Comparison of ENCODE assay signal across 8 cellular contexts in genomic region chr16:53457670-53458069, GRCh38. TPM values are rescaled to one million over a fixed set of nuclear protein-coding genes. Genes with fewer than 3 reads are reported as not detected.
DNase-seq lines count a peak whose midpoint lies in the region; ATAC-seq, FAIRE-seq and TF ChIP-seq lines count a peak whose summit lies in the region.

No MANE protein-coding gene starts in this region.

- POLR2A ChIA-PET in OCI-LY7 (lab: Charles Lee), result interaction anchor here (0.5 to 1.5 kb wide), 16 partner anchors 9 to 386 kb away, joined by 3 to 10 read pairs (median 4); partner anchors contain the start of gene RBL2

- H3K56ac ChIP-seq in H9 (ENCODE audit: insufficient read length, low read depth, low read length), result no peak overlapping the region

- H3K36me3 ChIP-seq in OCI-LY7 (ENCODE audit: insufficient read depth, low read length), result peaks cover 82% of the 10 kb centered on the region

- no peaks in the 10 kb centered on the region for H3K79me1 ChIP-seq in H9 (ENCODE audit: insufficient read depth, low read depth, low read length, poor library complexity, severe bottlenecking)

- no peaks in the 10 kb centered on the region for H3K9me3 Mint-ChIP-seq in H9
- H3K9me3 Mint-ChIP-seq in activated naive CD4-positive, alpha-beta T cell treated with anti-CD3 and anti-CD28 coated beads, Interleukin-2, amount 10 ng/mL, durations not matched to agents 7 days and 5 days, result no peaks in the 10 kb centered on the region

- H3K79me2 ChIP-seq in H9 (ENCODE audit: insufficient read depth, low read length) (no peaks in the 10 kb centered on the region), OCI-LY7 (ENCODE audit: insufficient read depth, low read depth, low read length) (no peaks in the 10 kb centered on the region)

- H3K14ac ChIP-seq in H9 (ENCODE audit: insufficient read depth, low read length), result no peak overlapping the region

- peak overlapping the region; percentile 40 for H3K4me3 ChIP-seq in OCI-LY7 (ENCODE audit: low read depth, low read length, poor library complexity, severe bottlenecking)

- H2BK20ac ChIP-seq in H9 (ENCODE audit: low read depth, low read length, poor library complexity, severe bottlenecking), result no peak overlapping the region

- peaks cover 6 to 10% of the 10 kb centered on the region in 2 experiments for H3K4me1 Mint-ChIP-seq in H9
- H3K4me1 Mint-ChIP-seq in activated naive CD4-positive, alpha-beta T cell treated with anti-CD3 and anti-CD28 coated beads, Interleukin-2, amount 10 ng/mL, durations not matched to agents 7 days and 5 days, result peaks cover 95% of the 10 kb centered on the region

- no TSS peak for BruUV-seq in OCI-LY7 (replicated peaks; lab: Mats Ljungman, UMichigan)

- peak; percentile 29 for DNase-seq in GM12892 (ENCODE audit: insufficient read length)
- no peak for DNase-seq in H9
- peak; percentile 89 for DNase-seq in OCI-LY7 (ENCODE audit: low spot score)
- peak; percentile 88 for DNase-seq in activated naive CD4-positive, alpha-beta T cell treated with anti-CD3 and anti-CD28 coated beads, Interleukin-2, amount 10 ng/mL, durations not matched to agents 7 days and 5 days
- peak; percentile 47 to 51 for DNase-seq in stimulated activated CD8-positive, alpha-beta memory T cell treated with anti-CD3 and anti-CD28 coated beads, Interleukin-15, amount 100 ng/mL, for 48 hours (ENCODE audit: low read depth in 2 of 2)
- no peak for DNase-seq in LoVo (ENCODE audit: low spot score)
- no peak for DNase-seq in sciatic nerve (ENCODE audit: low spot score)
- no peak for DNase-seq in NCI-H526 (lab: John Stamatoyannopoulos, UW)

- no peak overlapping the region for H3K4me3 Mint-ChIP-seq in H9
- peak overlapping the region; percentile 79 for H3K4me3 Mint-ChIP-seq in activated naive CD4-positive, alpha-beta T cell treated with anti-CD3 and anti-CD28 coated beads, Interleukin-2, amount 10 ng/mL, durations not matched to agents 7 days and 5 days

- WGBS in H9 (ENCODE audit: extremely low coverage, insufficient read length, low lambda C conversion rate), result no CpG with 5 or more reads among the region's 2 CpGs

- H3K4me1 ChIP-seq in H9 (ENCODE audit: insufficient read depth, low read length) (no peaks in the 10 kb centered on the region), OCI-LY7 (ENCODE audit: insufficient read depth, low read length, poor library complexity, severe bottlenecking) (peaks cover 24% of the 10 kb centered on the region)

- CTCF ChIA-PET in OCI-LY7 (lab: Charles Lee; ENCODE audit: unreplicated experiment), result interaction anchor here (0.8 to 1.4 kb wide), 2 partner anchors 9 to 37 kb away, joined by 4 to 6 read pairs; no protein-coding TSS in a partner anchor
- CTCF ChIA-PET in activated naive CD4-positive, alpha-beta T cell treated with anti-CD3 and anti-CD28 coated beads, Interleukin-2, amount 10 ng/mL, durations not matched to agents 7 days and 5 days (lab: Charles Lee), result interaction anchor here (2.3 kb wide), 1 partner anchor 22 kb away, joined by 10 read pairs; no protein-coding TSS in a partner anchor

- no peak overlapping the region for H4K91ac ChIP-seq in H9 (ENCODE audit: insufficient read length, low read depth, low read length)

- no peak overlapping the region for H3K4me2 ChIP-seq in H9 (ENCODE audit: insufficient read depth, insufficient read length, low read length)
- H3K4me2 ChIP-seq in OCI-LY7 (ENCODE audit: low read length), result peak overlapping the region; percentile 63

- ATAC-seq in sciatic nerve, result no peak

- no peaks in the 10 kb centered on the region for H3K23me2 ChIP-seq in H9 (ENCODE audit: insufficient read length, low read depth, low read length, poor library complexity, severe bottlenecking)

- peak; percentile 90 for FAIRE-seq in GM12892 (lab: Jason Lieb, UNC)

- no peak overlapping the region for H3T11ph ChIP-seq in H9 (ENCODE audit: low read length)

- no peak overlapping the region for H3K9ac ChIP-seq in H9 (ENCODE audit: extremely low read depth, insufficient read length, low read length)

- H3K27ac ChIP-seq in H9 (ENCODE audit: insufficient read length, low read depth, low read length) (no peak overlapping the region), OCI-LY7 (ENCODE audit: low read depth, low read length, poor library complexity, severe bottlenecking) (peak overlapping the region; percentile 79)

- H3K23ac ChIP-seq in H9 (ENCODE audit: insufficient read length, low read depth, low read length), result no peak overlapping the region

- H2BK15ac ChIP-seq in H9 (ENCODE audit: low read depth, low read length), result no peak overlapping the region

- intact Hi-C loops in OCI-LY7 (cut with micrococcal nuclease; ENCODE audit: unreplicated experiment), result loop anchor here (2.0 kb wide), 1 partner anchor 45 kb away; the partner anchor contains the start of gene AKTIP
- intact Hi-C loops in sciatic nerve (cut with DNase I), result no loop called here

- TF ChIP-seq CTCF in H9 (conservative IDR thresholded peaks at IDR 0.05) (no peak), OCI-LY7 (conservative IDR thresholded peaks at IDR 0.05; ENCODE audit: low read length) (peak; percentile 47; the same call in 1 of the 2 replicates)

- no peak overlapping the region for H2AK5ac ChIP-seq in H9 (ENCODE audit: insufficient read length, low read length)

- H3K36me3 Mint-ChIP-seq in H9 (ENCODE audit: insufficient read depth in 1 of 3, low read depth in 3 of 3), result peaks cover 20 to 76% (median 69%) of the 10 kb centered on the region in 3 experiments; a peak in 6 of 7 replicates
- H3K36me3 Mint-ChIP-seq in activated naive CD4-positive, alpha-beta T cell treated with anti-CD3 and anti-CD28 coated beads, Interleukin-2, amount 10 ng/mL, durations not matched to agents 7 days and 5 days, result peaks cover 80% of the 10 kb centered on the region

- H2AFZ ChIP-seq in H9 (ENCODE audit: low read length), result no peak overlapping the region
- peak overlapping the region; percentile 80 for H2AFZ ChIP-seq in OCI-LY7 (ENCODE audit: low read length)

- no peaks in the 10 kb centered on the region for H3K27me3 Mint-ChIP-seq in H9 (ENCODE audit: low read depth)
- H3K27me3 Mint-ChIP-seq in activated naive CD4-positive, alpha-beta T cell treated with anti-CD3 and anti-CD28 coated beads, Interleukin-2, amount 10 ng/mL, durations not matched to agents 7 days and 5 days, result no peaks in the 10 kb centered on the region

- H3K4ac ChIP-seq in H9 (ENCODE audit: low read depth, low read length), result no peak overlapping the region

- no peak overlapping the region for H2BK12ac ChIP-seq in H9 (ENCODE audit: insufficient read length, low read depth, low read length)

- no peak overlapping the region for H4K8ac ChIP-seq in H9 (replicated peaks; ENCODE audit: insufficient read length, low read depth, low read length)

- H2BK120ac ChIP-seq in H9 (ENCODE audit: low read depth, low read length, poor library complexity, severe bottlenecking), result no peak overlapping the region

- no peak overlapping the region; a peak in 1 of 7 replicates for H3K27ac Mint-ChIP-seq in H9
- H3K27ac Mint-ChIP-seq in activated naive CD4-positive, alpha-beta T cell treated with anti-CD3 and anti-CD28 coated beads, Interleukin-2, amount 10 ng/mL, durations not matched to agents 7 days and 5 days, result peak overlapping the region; percentile 98

- H2BK5ac ChIP-seq in H9 (ENCODE audit: insufficient read length, low read length), result peak overlapping the region; percentile 79

- H3K9me3 ChIP-seq in H9 (ENCODE audit: control insufficient read depth, low read depth, low read length) (no peaks in the 10 kb centered on the region), OCI-LY7 (ENCODE audit: low read length) (no peaks in the 10 kb centered on the region; the same call in 1 of the 2 replicates)

- H4K20me1 ChIP-seq in H9 (ENCODE audit: control insufficient read depth, insufficient read depth, insufficient read length) (no peaks in the 10 kb centered on the region), OCI-LY7 (ENCODE audit: insufficient read depth, low read length) (no peaks in the 10 kb centered on the region)

- H3K27me3 ChIP-seq in H9 (ENCODE audit: insufficient read depth, low read length), result no peaks in the 10 kb centered on the region

- TF ChIP-seq POLR2A in GM12892 (IDR thresholded peaks at IDR 0.05; ENCODE audit: low read depth, low read length), result no peak

- H3K9me2 ChIP-seq in OCI-LY7 (ENCODE audit: insufficient read depth, low read length), result no peaks in the 10 kb centered on the region

- H3K18ac ChIP-seq in H9 (ENCODE audit: insufficient read length, low read depth, low read length), result no peak overlapping the region

- H4K5ac ChIP-seq in H9 (ENCODE audit: insufficient read length, low read depth, low read length), result no peak overlapping the region

RNA-seq across cellular contexts. Expression of gene RBL2, which starts 23.4 kb away (rescaled TPM):
- 36.1 TPM for polyA plus RNA-seq in GM12892 (2012; ENCODE audit: missing spikeins)
- total RNA-seq in H9 (2021) (17.0 and 17.3 TPM in 2 replicates), OCI-LY7 (2022) (69.0 and 83.3 TPM in 2 replicates), sciatic nerve (80.7 TPM)
- total RNA-seq in OCI-LY7 (2014; rRNA removed; shearing (Covaris generic)), result 44.3 and 51.1 TPM in 2 replicates

RNA-seq across cellular contexts. Expression of gene AKTIP, which starts 45.3 kb away (rescaled TPM):
- polyA plus RNA-seq in GM12892 (2012; ENCODE audit: missing spikeins), result 17.8 TPM
- 23.9 and 26.2 TPM in 2 replicates for total RNA-seq in H9 (2021)
- 12.4 and 12.7 TPM in 2 replicates for total RNA-seq in OCI-LY7 (2014; rRNA removed; shearing (Covaris generic))
- 17.9 and 18.7 TPM in 2 replicates for total RNA-seq in OCI-LY7 (2022)
- 42.8 TPM for total RNA-seq in sciatic nerve

Comparison
In these comparisons a context has a peak if more than half of its experiments do, and no peak if none do; other contexts are left out.
1. DNase-seq: peak in GM12892 (single experiment), OCI-LY7 (single experiment), activated naive CD4-positive, alpha-beta T cell treated with anti-CD3 and anti-CD28 coated beads, Interleukin-2, amount 10 ng/mL, durations not matched to agents 7 days and 5 days (single experiment) and stimulated activated CD8-positive, alpha-beta memory T cell treated with anti-CD3 and anti-CD28 coated beads, Interleukin-15, amount 100 ng/mL, for 48 hours (2 of 2); none in H9 (single experiment), LoVo (single experiment), sciatic nerve (single experiment) and NCI-H526 (0 of 2).